22 cellular contexts compared by ENCODE assay signal in the genomic region with DNA sequence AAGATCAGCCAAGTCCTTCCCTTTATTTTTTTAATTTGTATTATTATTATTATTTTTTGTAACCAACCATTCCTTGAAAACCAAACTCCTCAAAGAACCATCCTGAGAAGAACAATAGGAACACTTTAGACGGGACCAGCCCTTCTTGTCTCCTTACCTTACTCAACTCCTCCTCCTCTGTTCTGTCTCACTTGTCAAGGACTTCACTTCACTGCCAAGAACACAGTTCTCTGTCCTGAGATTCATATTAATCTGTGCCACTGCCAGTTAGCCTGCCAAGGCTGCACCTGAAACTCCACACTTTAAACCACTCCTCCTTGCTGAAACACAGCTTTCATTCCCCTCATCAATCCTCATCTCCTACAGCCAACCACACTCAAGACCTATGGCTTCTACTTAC.
DNase-seq lines count a peak whose midpoint lies in the region; ATAC-seq, FAIRE-seq and TF ChIP-seq lines count a peak whose summit lies in the region.
"Had no signal": no experiment of that assay in that cellular context is flagged by ENCODE, and none has a peak within 500 bp of the region (broad histone marks: within the 10 kb centered on the region; RNA-seq: fewer than 3 reads in every experiment).

No MANE protein-coding gene starts in this region.

- FAIRE-seq in GM12892 (lab: Jason Lieb, UNC) (peak; percentile 33), pancreas (lab: Jason Lieb, UNC) (no peak)

- TF ChIP-seq CTCF in body of pancreas (IDR thresholded peaks at IDR 0.05) (no peak), pancreas (IDR thresholded peaks at IDR 0.05) (no peak)

- POLR2A ChIA-PET in activated CD4-positive, alpha-beta T cell treated with anti-CD3 and anti-CD28 coated beads, Interleukin-2, amount 10 ng/mL, durations not matched to agents 7 days and 5 days (lab: Charles Lee), result no interaction called here

- no peaks in the 10 kb centered on the region for H3K9me3 ChIP-seq in body of pancreas
- H3K9me3 ChIP-seq in pancreas, result no peaks in the 10 kb centered on the region
- H3K9me3 ChIP-seq: Caco-2, SJSA1 had no signal

- H3K4me1 ChIP-seq in body of pancreas (peaks cover 25% of the 10 kb centered on the region), pancreas (peaks cover 5 to 12% (median 7%) of the 10 kb centered on the region in 3 donors)
- H3K4me1 ChIP-seq: Caco-2, SJSA1 had no signal

- no peaks in the 10 kb centered on the region for H3K27me3 ChIP-seq in body of pancreas
- no peaks in the 10 kb centered on the region for H3K27me3 ChIP-seq in pancreas
- H3K27me3 ChIP-seq: SJSA1 had no signal

- no peaks in the 10 kb centered on the region for H3K36me3 Mint-ChIP-seq in activated naive CD8-positive, alpha-beta T cell treated with anti-CD3 and anti-CD28 coated beads for 36 hours
- H3K36me3 Mint-ChIP-seq in activated CD4-positive, alpha-beta T cell treated with anti-CD3 and anti-CD28 coated beads, Interleukin-2, amount 10 ng/mL, durations not matched to agents 7 days and 5 days (ENCODE audit: low read depth), result peaks cover 4% of the 10 kb centered on the region
- H3K36me3 Mint-ChIP-seq: CD4-positive, alpha-beta memory T cell had no signal

- intact Hi-C loops in body of pancreas (cut with DNase I) (no loop called here), pancreas (cut with DNase I) (no loop called here)

- no peak overlapping the region for H3K4me3 Mint-ChIP-seq in activated naive CD8-positive, alpha-beta T cell treated with anti-CD3 and anti-CD28 coated beads for 36 hours
- no peak overlapping the region for H3K4me3 Mint-ChIP-seq in activated CD4-positive, alpha-beta T cell treated with anti-CD3 and anti-CD28 coated beads, Interleukin-2, amount 10 ng/mL, durations not matched to agents 7 days and 5 days

- DNase-seq in GM12892 (ENCODE audit: insufficient read length), result no peak
- DNase-seq in body of pancreas, result peak in 2 of 4 donors; percentile 32 to 49
- no peak for DNase-seq in pancreas
- no peak for DNase-seq in activated naive CD8-positive, alpha-beta T cell treated with anti-CD3 and anti-CD28 coated beads for 36 hours
- no peak for DNase-seq in NCI-H128 (lab: John Stamatoyannopoulos, UW; ENCODE audit: unreplicated experiment)
- no peak for DNase-seq in activated CD4-positive, alpha-beta T cell treated with anti-CD3 and anti-CD28 coated beads, Interleukin-2, amount 10 ng/mL, durations not matched to agents 7 days and 5 days
- DNase-seq: Caco-2; CD4-positive, alpha-beta memory T cell; DMS153; EL; GF-D8; H7; KBM-7; NCI-H1105; NCI-H1694; NCI-H2081; NCI-H446; NCI-H526; OCI-M1 had no signal

- H3K27ac ChIP-seq in body of pancreas (peak overlapping the region in 2 of 4 donors; percentile 19 to 38), pancreas (peak overlapping the region in 1 of 4 donors; percentile 27)
- H3K27ac ChIP-seq: SJSA1 had no signal

- no peaks in the 10 kb centered on the region for H3K27me3 Mint-ChIP-seq in activated naive CD8-positive, alpha-beta T cell treated with anti-CD3 and anti-CD28 coated beads for 36 hours
- H3K27me3 Mint-ChIP-seq in activated CD4-positive, alpha-beta T cell treated with anti-CD3 and anti-CD28 coated beads, Interleukin-2, amount 10 ng/mL, durations not matched to agents 7 days and 5 days, result peaks cover 6% of the 10 kb centered on the region
- H3K27me3 Mint-ChIP-seq: CD4-positive, alpha-beta memory T cell had no signal

- WGBS in body of pancreas, 2 donors, result 10 to 30% methylated on average over 1 of the region's 1 CpG
- WGBS in pancreas, 2 donors, result 13 to 19% methylated on average over 1 of the region's 1 CpG

- H3K27ac Mint-ChIP-seq in activated naive CD8-positive, alpha-beta T cell treated with anti-CD3 and anti-CD28 coated beads for 36 hours, result no peak overlapping the region
- no peak overlapping the region for H3K27ac Mint-ChIP-seq in activated CD4-positive, alpha-beta T cell treated with anti-CD3 and anti-CD28 coated beads, Interleukin-2, amount 10 ng/mL, durations not matched to agents 7 days and 5 days

- H3K36me3 ChIP-seq in body of pancreas (replicated peaks in 1 of 2; ENCODE audit: insufficient read depth in 1 of 2, low read depth in 2 of 2) (no peaks in the 10 kb centered on the region), pancreas (no peaks in the 10 kb centered on the region)
- H3K36me3 ChIP-seq: SJSA1 had no signal

- peaks cover 3% of the 10 kb centered on the region for H3K4me1 Mint-ChIP-seq in activated naive CD8-positive, alpha-beta T cell treated with anti-CD3 and anti-CD28 coated beads for 36 hours
- no peaks in the 10 kb centered on the region for H3K4me1 Mint-ChIP-seq in activated CD4-positive, alpha-beta T cell treated with anti-CD3 and anti-CD28 coated beads, Interleukin-2, amount 10 ng/mL, durations not matched to agents 7 days and 5 days

- CTCF ChIA-PET in activated CD4-positive, alpha-beta T cell treated with anti-CD3 and anti-CD28 coated beads, Interleukin-2, amount 10 ng/mL, durations not matched to agents 7 days and 5 days (lab: Charles Lee), result interaction anchor here (1.1 kb wide), 1 partner anchor 45 kb away, joined by 3 read pairs; no protein-coding TSS in a partner anchor

- no peaks in the 10 kb centered on the region for H3K9me3 Mint-ChIP-seq in activated naive CD8-positive, alpha-beta T cell treated with anti-CD3 and anti-CD28 coated beads for 36 hours
- H3K9me3 Mint-ChIP-seq in activated CD4-positive, alpha-beta T cell treated with anti-CD3 and anti-CD28 coated beads, Interleukin-2, amount 10 ng/mL, durations not matched to agents 7 days and 5 days, result peaks cover 8% of the 10 kb centered on the region

- peak; percentile 65 for ATAC-seq in body of pancreas
- peak; percentile 43 to 86 (median 76) for ATAC-seq in pancreas
- no peak for ATAC-seq in GM21423 (IDR thresholded peaks at IDR 0.05; ENCODE audit: unreplicated experiment)
- ATAC-seq: Right ventricle myocardium inferior had no signal

- no peak for TF ChIP-seq POLR2A in GM12892 (IDR thresholded peaks at IDR 0.05; ENCODE audit: low read depth, low read length)
- TF ChIP-seq POLR2A in body of pancreas (IDR thresholded peaks at IDR 0.05), result no peak

- no peak overlapping the region for H3K4me3 ChIP-seq in body of pancreas
- H3K4me3 ChIP-seq in pancreas, result no peak overlapping the region
- H3K4me3 ChIP-seq: SJSA1 had no signal
